In the genomic region with DNA sequence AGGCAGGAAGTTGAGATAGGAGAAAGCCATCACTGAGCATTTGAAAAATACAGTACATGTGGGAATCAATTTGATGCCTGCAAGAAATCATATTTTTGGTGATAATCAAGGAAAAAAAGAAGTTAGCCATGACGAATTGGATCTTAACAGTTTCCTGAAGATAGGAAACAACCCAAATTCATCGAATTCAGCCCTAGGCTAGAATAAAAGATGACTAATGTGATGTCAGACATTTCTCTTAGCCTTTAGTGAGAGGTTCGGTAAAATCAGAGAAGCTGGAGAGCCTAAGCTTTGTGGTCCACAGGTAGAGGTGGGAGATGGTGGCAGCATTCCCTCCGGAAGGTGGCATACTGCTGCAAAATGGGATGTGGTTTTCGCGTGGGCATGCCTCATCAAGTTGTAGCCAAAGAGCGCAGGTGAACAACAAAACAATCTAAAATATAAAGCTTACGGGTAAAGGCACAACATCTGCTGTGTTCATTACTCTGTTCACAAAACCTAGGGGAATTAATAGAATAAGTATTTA, we compare ENCODE assay signal across 12 cellular contexts.
"Had no signal": no experiment of that assay in that cellular context is flagged by ENCODE, and none has a peak within 500 bp of the region (broad histone marks: within the 10 kb centered on the region; RNA-seq: fewer than 3 reads in every experiment).

No MANE protein-coding gene starts in this region.

- H3K4me1 ChIP-seq: esophagus muscularis mucosa, left lung, neural progenitor cell, suprapubic skin had no signal

- H2AFZ ChIP-seq: neural progenitor cell had no signal

- H3K36me3 ChIP-seq: brain microvascular endothelial cell, esophagus muscularis mucosa, left lung, neural progenitor cell, ovary, suprapubic skin had no signal

- H3K9me3 ChIP-seq: esophagus muscularis mucosa, ovary, suprapubic skin had no signal

- H3K27me3 ChIP-seq: brain microvascular endothelial cell, esophagus muscularis mucosa, left lung, neural progenitor cell, ovary, suprapubic skin had no signal

- H3K27ac ChIP-seq: brain microvascular endothelial cell, esophagus muscularis mucosa, left lung, neural progenitor cell, ovary, suprapubic skin had no signal

- H3K4me3 ChIP-seq: esophagus muscularis mucosa, left lung, neural progenitor cell, ovary, suprapubic skin had no signal

- H3K4me2 ChIP-seq: neural progenitor cell had no signal

- DNase-seq: activated CD4-positive, alpha-beta memory T cell treated with anti-CD3 and anti-CD28 coated beads for 36 hours; activated gamma-delta T cell treated with Interleukin-2 at 50 U/mL for 16 hours; activated naive CD8-positive, alpha-beta T cell treated with anti-CD3 and anti-CD28 coated beads for 36 hours; activated T-cell treated with anti-CD3 and anti-CD28 coated beads, Interleukin-2, amount 50 U/mL, for 72 hours; brain microvascular endothelial cell; left lung; ovary; stimulated activated CD4-positive, alpha-beta T cell treated with anti-CD3 and anti-CD28 coated beads, Interleukin-12 subunit alpha, Interleukin-12 subunit beta, amount 100 ng/mL, for 4 hours; stimulated activated naive CD4-positive, alpha-beta T cell had no signal
